In genomic region chrY:6685783-6686389, GRCh38 we compare ENCODE assay signal across 7 cellular contexts.
DNase-seq lines count a peak whose midpoint lies in the region; ATAC-seq, FAIRE-seq and TF ChIP-seq lines count a peak whose summit lies in the region.
"Not testable (repeated sequence)": the region's sequence is repeated elsewhere in the genome, so short reads cannot be mapped to it uniquely, and the experiment has no call there.

No MANE protein-coding gene starts in this region.

- peak; percentile 82 for FAIRE-seq in RCC 7860 (lab: Jason Lieb, UNC)

- not testable (repeated sequence) for H4K20me1 ChIP-seq in GM23338 (replicated peaks; ENCODE audit: insufficient read depth)

- not testable (repeated sequence) for H3K9me3 Mint-ChIP-seq in GM23338; stimulated activated naive CD8-positive, alpha-beta T cell treated with anti-CD3 and anti-CD28 coated beads, Interleukin-15, amount 100 ng/mL, for 72 hours

- not testable (repeated sequence) for H2AFZ ChIP-seq in GM23338

- not testable (repeated sequence) for H3K27me3 ChIP-seq in GM23338 (ENCODE audit: insufficient read depth); foreskin keratinocyte

- not testable (repeated sequence) for H3K4me2 ChIP-seq in GM23338

- H3F3A ChIP-seq in GM23338 (replicated peaks; ENCODE audit: low read depth), result not testable (repeated sequence)

- H3K4me1 Mint-ChIP-seq in GM23338; stimulated activated naive CD8-positive, alpha-beta T cell treated with anti-CD3 and anti-CD28 coated beads, Interleukin-15, amount 100 ng/mL, for 72 hours: not testable (repeated sequence)

- TF ChIP-seq CTCF in GM23338 (conservative IDR thresholded peaks at IDR 0.05; ENCODE audit: low read depth in 2 of 2); foreskin keratinocyte (conservative IDR thresholded peaks at IDR 0.05): not testable (repeated sequence)

- not testable (repeated sequence) for H3K4me1 ChIP-seq in GM23338 (ENCODE audit: insufficient read depth); foreskin keratinocyte

- ATAC-seq in GM19372 (IDR thresholded peaks at IDR 0.05; ENCODE audit: low read depth, unreplicated experiment) (peak; percentile 53), GM23338 (peak; percentile 68), HG02759 (IDR thresholded peaks at IDR 0.05; ENCODE audit: unreplicated experiment) (peak; percentile 85), HG02973 (IDR thresholded peaks at IDR 0.05; ENCODE audit: unreplicated experiment) (peak; percentile 54), foreskin keratinocyte (peak; percentile 64)
- peak; percentile 70 for ATAC-seq in stimulated activated naive CD8-positive, alpha-beta T cell treated with anti-CD3 and anti-CD28 coated beads, Interleukin-15, amount 100 ng/mL, for 72 hours

- not testable (repeated sequence) for H3K27ac ChIP-seq in GM23338 (ENCODE audit: low read depth); foreskin keratinocyte

- H3K27me3 Mint-ChIP-seq in GM23338 (ENCODE audit: insufficient read depth, low read depth, poor library complexity); stimulated activated naive CD8-positive, alpha-beta T cell treated with anti-CD3 and anti-CD28 coated beads, Interleukin-15, amount 100 ng/mL, for 72 hours: not testable (repeated sequence)

- not testable (repeated sequence) for H3K79me2 ChIP-seq in GM23338 (replicated peaks; ENCODE audit: insufficient read depth)

- DNase-seq in GM23338 (ENCODE audit: low spot score); RCC 7860 (ENCODE audit: low spot score); foreskin keratinocyte; stimulated activated naive CD8-positive, alpha-beta T cell treated with anti-CD3 and anti-CD28 coated beads, Interleukin-15, amount 100 ng/mL, for 72 hours: not testable (repeated sequence)

- not testable (repeated sequence) for H3K4me3 Mint-ChIP-seq in GM23338; stimulated activated naive CD8-positive, alpha-beta T cell treated with anti-CD3 and anti-CD28 coated beads, Interleukin-15, amount 100 ng/mL, for 72 hours

- not testable (repeated sequence) for H3K9me2 ChIP-seq in GM23338 (ENCODE audit: insufficient read depth)

- not testable (repeated sequence) for H3K4me3 ChIP-seq in GM23338

- not testable (repeated sequence) for H3K27ac Mint-ChIP-seq in GM23338; stimulated activated naive CD8-positive, alpha-beta T cell treated with anti-CD3 and anti-CD28 coated beads, Interleukin-15, amount 100 ng/mL, for 72 hours

- not testable (repeated sequence) for H3K36me3 Mint-ChIP-seq in GM23338 (ENCODE audit: low read depth)

- not testable (repeated sequence) for H3K36me3 ChIP-seq in GM23338 (ENCODE audit: insufficient read depth)
